26 cellular contexts compared by ENCODE assay signal in the genomic region with DNA sequence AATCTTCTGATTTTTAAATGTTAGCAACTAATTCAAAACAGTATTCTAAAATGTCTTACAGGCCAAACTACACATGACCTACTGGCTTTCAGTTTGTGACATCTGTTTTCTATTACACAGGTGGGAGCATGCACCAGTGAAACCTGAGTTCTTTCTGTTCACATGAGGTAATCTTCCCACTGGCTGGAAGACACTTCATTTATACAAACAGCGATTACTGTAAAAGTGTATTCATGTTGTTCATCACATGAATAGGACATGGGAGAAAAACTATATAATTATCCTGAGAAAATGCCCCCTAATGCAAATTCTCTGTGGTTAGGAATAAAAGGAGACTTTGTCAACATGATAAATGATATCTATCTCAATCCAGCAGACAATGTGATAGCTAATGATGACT. TPM values are rescaled to one million over a fixed set of nuclear protein-coding genes. Genes with fewer than 3 reads are reported as not detected.
DNase-seq lines count a peak whose midpoint lies in the region; ATAC-seq, FAIRE-seq and TF ChIP-seq lines count a peak whose summit lies in the region.
"Had no signal": no experiment of that assay in that cellular context is flagged by ENCODE, and none has a peak within 500 bp of the region (broad histone marks: within the 10 kb centered on the region; RNA-seq: fewer than 3 reads in every experiment).

No MANE protein-coding gene starts in this region.

- ATAC-seq in GM18502 (IDR thresholded peaks at IDR 0.05; ENCODE audit: poor library complexity, unreplicated experiment) (no peak), psoas muscle (no peak)
- ATAC-seq: heart right ventricle, K562, sciatic nerve, SK-N-SH treated with all-trans-retinoic acid at 6 μM for 48 hours had no signal

- H3K4me3 ChIP-seq in HEK293 (ENCODE audit: low read depth, low read length), result no peak overlapping the region
- H3K4me3 ChIP-seq in psoas muscle, result no peak overlapping the region
- H3K4me3 ChIP-seq: heart right ventricle, K562, tibial nerve had no signal

- H3K27ac ChIP-seq in HEK293 (ENCODE audit: extremely low read depth, low read depth, low read length), result no peak overlapping the region
- H3K27ac ChIP-seq in psoas muscle, result no peak overlapping the region
- H3K27ac ChIP-seq: heart right ventricle, tibial nerve had no signal

- no peaks in the 10 kb centered on the region for H3K27me3 ChIP-seq in psoas muscle (ENCODE audit: insufficient read depth in 3 of 3, low read length in 2 of 3)
- H3K27me3 ChIP-seq: tibial nerve had no signal

- no peak for TF ChIP-seq CTCF in HEK293 (tag by site-specific recombination; IDR thresholded peaks at IDR 0.05)
- no peak for TF ChIP-seq CTCF in psoas muscle (IDR thresholded peaks at IDR 0.05)

- H3K4me1 ChIP-seq in HEK293 (ENCODE audit: control insufficient read depth, insufficient read depth, low read length), result peaks cover 6% of the 10 kb centered on the region; the same call in 1 of the 2 replicates
- H3K4me1 ChIP-seq in psoas muscle, result no peaks in the 10 kb centered on the region
- H3K4me1 ChIP-seq: heart right ventricle, tibial nerve had no signal

- H3K36me3 ChIP-seq in HEK293 (ENCODE audit: control insufficient read depth in 2 of 2, insufficient read depth in 1 of 2, low read length in 2 of 2) (no peaks in the 10 kb centered on the region), psoas muscle (ENCODE audit: insufficient read depth in 1 of 2, low read depth in 1 of 2) (no peaks in the 10 kb centered on the region)
- H3K36me3 ChIP-seq: heart right ventricle, tibial nerve had no signal

- WGBS in psoas muscle, 3 donors, result 34 to 38% (median 36%) methylated on average over 1 of the region's 1 CpG

- peak; percentile 73 for FAIRE-seq in GM12892 (lab: Jason Lieb, UNC)
- FAIRE-seq: frontal cortex, K562, kidney had no signal

- TF ChIP-seq POLR2A in GM12892 (IDR thresholded peaks at IDR 0.05; ENCODE audit: low read depth, low read length), result no peak

- H3K9me3 ChIP-seq in HEK293 (ENCODE audit: control insufficient read depth, insufficient read depth, low read depth, low read length) (no peaks in the 10 kb centered on the region), psoas muscle (no peaks in the 10 kb centered on the region)
- H3K9me3 ChIP-seq: tibial nerve had no signal

- DNase-seq in GM12892 (ENCODE audit: insufficient read length), result no peak
- peak; percentile 70 for DNase-seq in NCI-H526 treated with DMSO at 0.1 percent for 48 hours (lab: John Stamatoyannopoulos, UW)
- peak; percentile 25 for DNase-seq in left kidney (ENCODE audit: low read depth, low spot score)
- DNase-seq in cerebellar nuclear complex (lab: John Stamatoyannopoulos, UW), result no peak
- DNase-seq in psoas muscle, result no peak
- DNase-seq: activated B cell treated with CpG ODN at 0.5 μM for 24 hours; activated CD4-positive, alpha-beta T cell treated with anti-CD3 and anti-CD28 coated beads, Interleukin-2, amount 10 ng/mL, durations not matched to agents 7 days and 5 days; activated effector memory CD4-positive, alpha-beta T cell treated with anti-CD3 and anti-CD28 coated beads, Interleukin-2, amount 50 U/mL, for 16 hours; activated T-cell treated with anti-CD3 and anti-CD28 coated beads, Interleukin-2, amount 50 U/mL, for 24 hours; C1 segment of cervical spinal cord; DND-41; GF-D8; heart right ventricle; kidney; NCI-H1092 treated with DMSO at 0.1 percent for 48 hours; NCI-H2227 treated with DMSO at 0.1 percent for 48 hours; stimulated activated CD4-positive, alpha-beta T cell treated with anti-CD3 and anti-CD28 coated beads, Interleukin-12 subunit alpha, Interleukin-12 subunit beta, amount 100 ng/mL, for 4 hours; stimulated activated CD4-positive, alpha-beta T cell treated with anti-CD3 and anti-CD28 coated beads, Interleukin-2, amount 100 ng/mL, for 48 hours had no signal

- CTCF ChIA-PET in HEK293 (lab: Yijun Ruan, JAX), result interaction anchor here (0.6 to 1.3 kb wide), 5 partner anchors 15 to 593 kb away, joined by 3 to 6 read pairs (median 4); no protein-coding TSS in a partner anchor

- intact Hi-C loops in psoas muscle (cut with DNase I), result no loop called here

- POLR2A ChIA-PET in HEK293 (lab: Yijun Ruan, JAX), result no interaction called here

TF ChIP-seq in HEK293, 187 proteins besides CTCF, POLR2A, EP300 and RAD21 (continues in another document):
- peak; percentile 81 for TF ChIP-seq PRDM6 (tag by site-specific recombination; IDR thresholded peaks at IDR 0.05)
- TF ChIP-seq ZNF433 (tag by site-specific recombination; IDR thresholded peaks at IDR 0.05; ENCODE audit: low read depth), result no peak
- peak; percentile 28; the same call in 1 of the 2 replicates for TF ChIP-seq ZBTB44 (tag by site-specific recombination; IDR thresholded peaks at IDR 0.05)
- TF ChIP-seq ZNF175 (tag by site-specific recombination; IDR thresholded peaks at IDR 0.05), result no peak
- no peak for TF ChIP-seq ZNF426 (tag by site-specific recombination; IDR thresholded peaks at IDR 0.05)
- no peak for TF ChIP-seq ZNF792 (tag by site-specific recombination; IDR thresholded peaks at IDR 0.05)
- TF ChIP-seq ZNF248 (tag by site-specific recombination; IDR thresholded peaks at IDR 0.05), result no peak
- no peak for TF ChIP-seq ZNF677 (tag by site-specific recombination; IDR thresholded peaks at IDR 0.05)
- TF ChIP-seq ZNF221 (tag by site-specific recombination; IDR thresholded peaks at IDR 0.05; ENCODE audit: borderline replicate concordance), result no peak
- no peak for TF ChIP-seq ZNF24 (tag by site-specific recombination; IDR thresholded peaks at IDR 0.05)
- 0 out of 2 replicates have a peak, but pooled peaks have one; percentile 39 for TF ChIP-seq ZNF366 (tag by site-specific recombination; conservative IDR thresholded peaks at IDR 0.05)
- peak; percentile 88 for TF ChIP-seq SP7 (tag by site-specific recombination; IDR thresholded peaks at IDR 0.05)
- 0 out of 2 replicates have a peak, but pooled peaks have one; percentile 36 for TF ChIP-seq ZBTB17 (tag by site-specific recombination; IDR thresholded peaks at IDR 0.05)

RNA-seq across cellular contexts. Expression of gene PIK3R5, which starts 11.1 kb away (rescaled TPM):
- 45.2 TPM for polyA plus RNA-seq in GM12892 (2012; ENCODE audit: missing spikeins)
- 1 to 10 TPM; 1.1 to 2.9 (median 1.9) TPM for total RNA-seq in psoas muscle
- under 1 TPM; 0.20 to 0.51 (median 0.47) TPM for polyA plus RNA-seq in psoas muscle
- polyA plus RNA-seq: AG04450 had no signal

RNA-seq across cellular contexts. Expression of gene NTN1, which starts 44.7 kb away (rescaled TPM):
- 0.40 TPM for polyA plus RNA-seq in GM12892 (2012; ENCODE audit: missing spikeins)
- total RNA-seq in psoas muscle, result 1 to 10 TPM in 3 of 4 donors, under 1 TPM in 1; 0.67 to 2.1 (median 1.2) TPM
- polyA plus RNA-seq in psoas muscle, result under 1 TPM; 0.38 to 0.85 (median 0.60) TPM
- polyA plus RNA-seq: K562 had no signal

Comparison
In these comparisons a context has a peak if more than half of its experiments do, and no peak if none do; other contexts are left out.
1. DNase-seq: peak in NCI-H526 treated with DMSO at 0.1 percent for 48 hours (single experiment) and left kidney (single experiment); none in GM12892 (single experiment), cerebellar nuclear complex (0 of 2) and psoas muscle (0 of 2).